Comparison of ENCODE assay signal across 1 cellular context in genomic region chr4:153564630-153565525, GRCh38.
TF ChIP-seq lines count a peak whose summit lies in the region.

No MANE protein-coding gene starts in this region.

TF ChIP-seq in HepG2, 621 proteins besides CTCF, POLR2A, EP300 and RAD21 (continued from another document and continues in another):
- TF ChIP-seq SRSF9 (IDR thresholded peaks at IDR 0.05; ENCODE audit: borderline replicate concordance, insufficient read depth, low read depth, low read length, poor library complexity, severe bottlenecking) (no peak), KAT2B (IDR thresholded peaks at IDR 0.05; ENCODE audit: borderline replicate concordance, low read depth, low read length) (no peak), KDM4B (CRISPR knock-in tag; IDR thresholded peaks at IDR 0.05) (peak; percentile 75; the same call in 1 of the 2 replicates), ZNF709 (CRISPR knock-in tag; IDR thresholded peaks at IDR 0.05) (no peak; the same call in 1 of the 2 replicates), HIVEP1 (CRISPR knock-in tag; IDR thresholded peaks at IDR 0.05) (no peak), ZFAT (CRISPR knock-in tag; conservative IDR thresholded peaks at IDR 0.05) (no peak), SIN3A (IDR thresholded peaks at IDR 0.05; ENCODE audit: borderline replicate concordance, low read depth, low read length) (no peak), ZNF883 (CRISPR knock-in tag; IDR thresholded peaks at IDR 0.05; ENCODE audit: not compliant biosample characterization) (no peak), ZNF18 (CRISPR knock-in tag; IDR thresholded peaks at IDR 0.05; ENCODE audit: insufficient replicate concordance) (no peak), ZNF446 (CRISPR knock-in tag; IDR thresholded peaks at IDR 0.05) (no peak), ZNF432 (CRISPR knock-in tag; IDR thresholded peaks at IDR 0.05; ENCODE audit: borderline replicate concordance) (no peak), RBFOX2 (IDR thresholded peaks at IDR 0.05; ENCODE audit: low read depth, low read length) (no peak), FOSL2 (CRISPR knock-in tag; IDR thresholded peaks at IDR 0.05) (peak; percentile 83), FOXP4 (CRISPR knock-in tag; IDR thresholded peaks at IDR 0.05) (peak; percentile 96), ZBTB21 (CRISPR knock-in tag; IDR thresholded peaks at IDR 0.05) (peak; percentile 98), ZNF136 (CRISPR knock-in tag; IDR thresholded peaks at IDR 0.05; ENCODE audit: low read depth) (no peak), ZNF34 (CRISPR knock-in tag; IDR thresholded peaks at IDR 0.05; ENCODE audit: borderline replicate concordance) (no peak), TCF12 (IDR thresholded peaks at IDR 0.05) (no peak), TCF12 (CRISPR knock-in tag; IDR thresholded peaks at IDR 0.05) (no peak), SP140L (CRISPR knock-in tag; IDR thresholded peaks at IDR 0.05; ENCODE audit: borderline replicate concordance) (no peak), ZNF253 (CRISPR knock-in tag; IDR thresholded peaks at IDR 0.05; ENCODE audit: borderline replicate concordance) (no peak), ZNF263 (CRISPR knock-in tag; IDR thresholded peaks at IDR 0.05) (no peak), AKAP8 (CRISPR knock-in tag; IDR thresholded peaks at IDR 0.05) (0 out of 2 replicates have a peak, but pooled peaks have one; percentile 34), NFYB (CRISPR knock-in tag; IDR thresholded peaks at IDR 0.05) (0 out of 2 replicates have a peak, but pooled peaks have one; percentile 19), ATF3 (CRISPR knock-in tag; IDR thresholded peaks at IDR 0.05) (peak; percentile 81), ZC3H13 (CRISPR knock-in tag; IDR thresholded peaks at IDR 0.05) (peak; percentile 41; the same call in 1 of the 2 replicates), ZBTB42 (CRISPR knock-in tag; IDR thresholded peaks at IDR 0.05) (no peak), ZNF207 (IDR thresholded peaks at IDR 0.05; ENCODE audit: borderline replicate concordance) (no peak), SCMH1 (CRISPR knock-in tag; IDR thresholded peaks at IDR 0.05; ENCODE audit: borderline replicate concordance) (no peak), MAFK (conservative IDR thresholded peaks at IDR 0.05 in 1 of 2, IDR thresholded peaks at IDR 0.05 in 1 of 2; ENCODE audit: low read length in 2 of 2) (no peak), SP1 (IDR thresholded peaks at IDR 0.05) (no peak), SP1 (CRISPR knock-in tag; IDR thresholded peaks at IDR 0.05) (no peak), ZNF619 (CRISPR knock-in tag; IDR thresholded peaks at IDR 0.05) (no peak), HNRNPL (IDR thresholded peaks at IDR 0.05; ENCODE audit: low read depth, low read length) (no peak), CREM (IDR thresholded peaks at IDR 0.05) (peak; percentile 89), CREM (CRISPR knock-in tag; IDR thresholded peaks at IDR 0.05) (no peak), SSRP1 (CRISPR knock-in tag; IDR thresholded peaks at IDR 0.05) (no peak), SIN3B (IDR thresholded peaks at IDR 0.05; ENCODE audit: low read length) (no peak), ZBTB44 (CRISPR knock-in tag; IDR thresholded peaks at IDR 0.05) (no peak), JDP2 (CRISPR knock-in tag; IDR thresholded peaks at IDR 0.05; ENCODE audit: borderline replicate concordance) (no peak), NR2F6 (IDR thresholded peaks at IDR 0.05) (peak; percentile 79), NR2F6 (CRISPR knock-in tag; IDR thresholded peaks at IDR 0.05) (peak; percentile 83), ZBTB7B (CRISPR knock-in tag; IDR thresholded peaks at IDR 0.05) (0 out of 2 replicates have a peak, but pooled peaks have one; percentile 36)
- TF ChIP-seq, protein P1, sequence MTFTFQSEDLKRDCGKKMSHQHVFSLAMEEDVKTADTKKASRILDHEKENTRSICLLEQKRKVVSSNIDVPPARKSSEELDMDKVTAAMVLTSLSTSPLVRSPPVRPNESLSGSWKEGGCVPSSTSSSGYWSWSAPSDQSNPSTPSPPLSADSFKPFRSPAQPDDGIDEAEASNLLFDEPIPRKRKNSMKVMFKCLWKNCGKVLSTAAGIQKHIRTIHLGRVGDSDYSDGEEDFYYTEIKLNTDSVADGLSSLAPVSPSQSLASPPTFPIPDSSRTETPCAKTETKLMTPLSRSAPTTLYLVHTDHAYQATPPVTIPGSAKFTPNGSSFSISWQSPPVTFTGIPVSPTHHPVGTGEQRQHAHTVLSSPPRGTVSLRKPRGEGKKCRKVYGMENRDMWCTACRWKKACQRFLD (CRISPR knock-in tag; IDR thresholded peaks at IDR 0.05; ENCODE audit: borderline replicate concordance) = no peak; the same call in 1 of the 2 replicates
- TF ChIP-seq, protein P2, sequence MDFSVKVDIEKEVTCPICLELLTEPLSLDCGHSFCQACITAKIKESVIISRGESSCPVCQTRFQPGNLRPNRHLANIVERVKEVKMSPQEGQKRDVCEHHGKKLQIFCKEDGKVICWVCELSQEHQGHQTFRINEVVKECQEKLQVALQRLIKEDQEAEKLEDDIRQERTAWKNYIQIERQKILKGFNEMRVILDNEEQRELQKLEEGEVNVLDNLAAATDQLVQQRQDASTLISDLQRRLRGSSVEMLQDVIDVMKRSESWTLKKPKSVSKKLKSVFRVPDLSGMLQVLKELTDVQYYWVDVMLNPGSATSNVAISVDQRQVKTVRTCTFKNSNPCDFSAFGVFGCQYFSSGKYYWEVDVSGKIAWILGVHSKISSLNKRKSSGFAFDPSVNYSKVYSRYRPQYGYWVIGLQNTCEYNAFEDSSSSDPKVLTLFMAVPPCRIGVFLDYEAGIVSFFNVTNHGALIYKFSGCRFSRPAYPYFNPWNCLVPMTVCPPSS (IDR thresholded peaks at IDR 0.05) = no peak
- TF ChIP-seq, protein P3, sequence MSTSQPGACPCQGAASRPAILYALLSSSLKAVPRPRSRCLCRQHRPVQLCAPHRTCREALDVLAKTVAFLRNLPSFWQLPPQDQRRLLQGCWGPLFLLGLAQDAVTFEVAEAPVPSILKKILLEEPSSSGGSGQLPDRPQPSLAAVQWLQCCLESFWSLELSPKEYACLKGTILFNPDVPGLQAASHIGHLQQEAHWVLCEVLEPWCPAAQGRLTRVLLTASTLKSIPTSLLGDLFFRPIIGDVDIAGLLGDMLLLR (CRISPR knock-in tag; IDR thresholded peaks at IDR 0.05) = no peak
- TF ChIP-seq, protein P4, sequence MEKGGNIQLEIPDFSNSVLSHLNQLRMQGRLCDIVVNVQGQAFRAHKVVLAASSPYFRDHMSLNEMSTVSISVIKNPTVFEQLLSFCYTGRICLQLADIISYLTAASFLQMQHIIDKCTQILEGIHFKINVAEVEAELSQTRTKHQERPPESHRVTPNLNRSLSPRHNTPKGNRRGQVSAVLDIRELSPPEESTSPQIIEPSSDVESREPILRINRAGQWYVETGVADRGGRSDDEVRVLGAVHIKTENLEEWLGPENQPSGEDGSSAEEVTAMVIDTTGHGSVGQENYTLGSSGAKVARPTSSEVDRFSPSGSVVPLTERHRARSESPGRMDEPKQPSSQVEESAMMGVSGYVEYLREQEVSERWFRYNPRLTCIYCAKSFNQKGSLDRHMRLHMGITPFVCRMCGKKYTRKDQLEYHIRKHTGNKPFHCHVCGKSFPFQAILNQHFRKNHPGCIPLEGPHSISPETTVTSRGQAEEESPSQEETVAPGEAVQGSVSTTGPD (CRISPR knock-in tag; IDR thresholded peaks at IDR 0.05) = no peak
- TF ChIP-seq, protein P5, sequence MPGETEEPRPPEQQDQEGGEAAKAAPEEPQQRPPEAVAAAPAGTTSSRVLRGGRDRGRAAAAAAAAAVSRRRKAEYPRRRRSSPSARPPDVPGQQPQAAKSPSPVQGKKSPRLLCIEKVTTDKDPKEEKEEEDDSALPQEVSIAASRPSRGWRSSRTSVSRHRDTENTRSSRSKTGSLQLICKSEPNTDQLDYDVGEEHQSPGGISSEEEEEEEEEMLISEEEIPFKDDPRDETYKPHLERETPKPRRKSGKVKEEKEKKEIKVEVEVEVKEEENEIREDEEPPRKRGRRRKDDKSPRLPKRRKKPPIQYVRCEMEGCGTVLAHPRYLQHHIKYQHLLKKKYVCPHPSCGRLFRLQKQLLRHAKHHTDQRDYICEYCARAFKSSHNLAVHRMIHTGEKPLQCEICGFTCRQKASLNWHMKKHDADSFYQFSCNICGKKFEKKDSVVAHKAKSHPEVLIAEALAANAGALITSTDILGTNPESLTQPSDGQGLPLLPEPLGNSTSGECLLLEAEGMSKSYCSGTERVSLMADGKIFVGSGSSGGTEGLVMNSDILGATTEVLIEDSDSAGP (CRISPR knock-in tag; IDR thresholded peaks at IDR 0.05; ENCODE audit: borderline replicate concordance) = no peak
- TF ChIP-seq, protein P6, sequence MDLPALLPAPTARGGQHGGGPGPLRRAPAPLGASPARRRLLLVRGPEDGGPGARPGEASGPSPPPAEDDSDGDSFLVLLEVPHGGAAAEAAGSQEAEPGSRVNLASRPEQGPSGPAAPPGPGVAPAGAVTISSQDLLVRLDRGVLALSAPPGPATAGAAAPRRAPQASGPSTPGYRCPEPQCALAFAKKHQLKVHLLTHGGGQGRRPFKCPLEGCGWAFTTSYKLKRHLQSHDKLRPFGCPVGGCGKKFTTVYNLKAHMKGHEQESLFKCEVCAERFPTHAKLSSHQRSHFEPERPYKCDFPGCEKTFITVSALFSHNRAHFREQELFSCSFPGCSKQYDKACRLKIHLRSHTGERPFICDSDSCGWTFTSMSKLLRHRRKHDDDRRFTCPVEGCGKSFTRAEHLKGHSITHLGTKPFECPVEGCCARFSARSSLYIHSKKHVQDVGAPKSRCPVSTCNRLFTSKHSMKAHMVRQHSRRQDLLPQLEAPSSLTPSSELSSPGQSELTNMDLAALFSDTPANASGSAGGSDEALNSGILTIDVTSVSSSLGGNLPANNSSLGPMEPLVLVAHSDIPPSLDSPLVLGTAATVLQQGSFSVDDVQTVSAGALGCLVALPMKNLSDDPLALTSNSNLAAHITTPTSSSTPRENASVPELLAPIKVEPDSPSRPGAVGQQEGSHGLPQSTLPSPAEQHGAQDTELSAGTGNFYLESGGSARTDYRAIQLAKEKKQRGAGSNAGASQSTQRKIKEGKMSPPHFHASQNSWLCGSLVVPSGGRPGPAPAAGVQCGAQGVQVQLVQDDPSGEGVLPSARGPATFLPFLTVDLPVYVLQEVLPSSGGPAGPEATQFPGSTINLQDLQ (CRISPR knock-in tag; IDR thresholded peaks at IDR 0.05) = no peak
- TF ChIP-seq, protein P7, sequence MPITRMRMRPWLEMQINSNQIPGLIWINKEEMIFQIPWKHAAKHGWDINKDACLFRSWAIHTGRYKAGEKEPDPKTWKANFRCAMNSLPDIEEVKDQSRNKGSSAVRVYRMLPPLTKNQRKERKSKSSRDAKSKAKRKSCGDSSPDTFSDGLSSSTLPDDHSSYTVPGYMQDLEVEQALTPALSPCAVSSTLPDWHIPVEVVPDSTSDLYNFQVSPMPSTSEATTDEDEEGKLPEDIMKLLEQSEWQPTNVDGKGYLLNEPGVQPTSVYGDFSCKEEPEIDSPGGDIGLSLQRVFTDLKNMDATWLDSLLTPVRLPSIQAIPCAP (CRISPR knock-in tag; IDR thresholded peaks at IDR 0.05; ENCODE audit: low read depth) = no peak
- TF ChIP-seq, protein P8, sequence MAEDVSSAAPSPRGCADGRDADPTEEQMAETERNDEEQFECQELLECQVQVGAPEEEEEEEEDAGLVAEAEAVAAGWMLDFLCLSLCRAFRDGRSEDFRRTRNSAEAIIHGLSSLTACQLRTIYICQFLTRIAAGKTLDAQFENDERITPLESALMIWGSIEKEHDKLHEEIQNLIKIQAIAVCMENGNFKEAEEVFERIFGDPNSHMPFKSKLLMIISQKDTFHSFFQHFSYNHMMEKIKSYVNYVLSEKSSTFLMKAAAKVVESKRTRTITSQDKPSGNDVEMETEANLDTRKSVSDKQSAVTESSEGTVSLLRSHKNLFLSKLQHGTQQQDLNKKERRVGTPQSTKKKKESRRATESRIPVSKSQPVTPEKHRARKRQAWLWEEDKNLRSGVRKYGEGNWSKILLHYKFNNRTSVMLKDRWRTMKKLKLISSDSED (CRISPR knock-in tag; IDR thresholded peaks at IDR 0.05) = no peak
